Comparison of ENCODE assay signal across 15 cellular contexts in genomic region chr15:84681822-84682221, GRCh38. TPM values are rescaled to one million over a fixed set of nuclear protein-coding genes. Genes with fewer than 3 reads are reported as not detected.
DNase-seq lines count a peak whose midpoint lies in the region; FAIRE-seq lines count a peak whose summit lies in the region.
"Had no signal": no experiment of that assay in that cellular context is flagged by ENCODE, and none has a peak within 500 bp of the region (broad histone marks: within the 10 kb centered on the region; RNA-seq: fewer than 3 reads in every experiment).

No MANE protein-coding gene starts in this region.

- DNase-seq in KBM-7 (peak; percentile 78), kidney glomerular epithelial cell (lab: John Stamatoyannopoulos, UW) (peak; percentile 90), small intestine (no peak), HCEC 1CT (no peak), GM19240 (ENCODE audit: insufficient read length, low spot score) (no peak), NCI-H526 treated with DMSO at 0.1 percent for 48 hours (lab: John Stamatoyannopoulos, UW) (no peak)
- DNase-seq in activated T-helper 9 cell treated with anti-CD3 and anti-CD28 coated beads, Interleukin-2, amount 50 U/mL, for 16 hours (ENCODE audit: low read depth) = peak; percentile 40
- DNase-seq: COR-L47, endodermal cell, kidney, NCI-H2171, psoas muscle, Right ventricle myocardium superior had no signal

- H3K27me3 ChIP-seq in BLaER1 treated with 17β-estradiol and CSF1 and Interleukin-3, amounts not matched to agents 10 nM and 100 nM = no peaks in the 10 kb centered on the region
- no peaks in the 10 kb centered on the region for H3K27me3 ChIP-seq in small intestine (ENCODE audit: control insufficient read depth in 2 of 2, insufficient read depth in 2 of 2, low read length in 2 of 2)

- no peaks in the 10 kb centered on the region for H3K9me3 ChIP-seq in BLaER1 treated with 17β-estradiol and CSF1 and Interleukin-3, amounts not matched to agents 10 nM and 100 nM (replicated peaks in 1 of 11)
- H3K9me3 ChIP-seq in small intestine (ENCODE audit: control insufficient read depth, low read depth) = no peaks in the 10 kb centered on the region
- H3K9me3 ChIP-seq: psoas muscle had no signal

- H3K4me3 ChIP-seq in BLaER1 treated with 17β-estradiol and CSF1 and Interleukin-3, amounts not matched to agents 10 nM and 100 nM = 0 out of 20 replicates have a peak overlapping the region, but pooled peaks of 1 of the 10 experiments have one; percentile 3
- H3K4me3 ChIP-seq in small intestine (ENCODE audit: low read depth in 1 of 2, low read length in 2 of 2) = no peak overlapping the region
- H3K4me3 ChIP-seq: psoas muscle had no signal

- 90 to 95% (median 91%) methylated on average over 3 of the region's 3 CpGs for WGBS in small intestine, 3 donors

- H3K4me1 ChIP-seq in BLaER1 treated with 17β-estradiol and CSF1 and Interleukin-3, amounts not matched to agents 10 nM and 100 nM = peaks cover 0 to 59% (median 20%) of the 10 kb centered on the region in 10 experiments; a peak in 15 of 20 replicates
- H3K4me1 ChIP-seq in small intestine (ENCODE audit: control insufficient read depth in 2 of 2, insufficient read depth in 1 of 2, low read depth in 1 of 2, low read length in 1 of 2) = no peaks in the 10 kb centered on the region
- H3K4me1 ChIP-seq: psoas muscle had no signal

- no peak for FAIRE-seq in small intestine (lab: Jason Lieb, UNC)
- FAIRE-seq: H54, kidney had no signal

- in situ Hi-C loops in KBM-7 (cut with MboI; ENCODE audit: low pct_unique_long_range_greater_than_20kb, low sequenced_read_pairs) = no loop called here

- H3K27ac ChIP-seq in BLaER1 treated with 17β-estradiol and CSF1 and Interleukin-3, amounts not matched to agents 10 nM and 100 nM = peak overlapping the region in 5 of 11 experiments; percentile 6 to 69 (median 42); a peak in 6 of 22 replicates
- no peak overlapping the region for H3K27ac ChIP-seq in small intestine (ENCODE audit: low read depth in 1 of 2, low read length in 1 of 2)
- H3K27ac ChIP-seq: psoas muscle had no signal

- peaks cover 72 to 97% (median 92%) of the 10 kb centered on the region in 11 experiments for H3K36me3 ChIP-seq in BLaER1 treated with 17β-estradiol and CSF1 and Interleukin-3, amounts not matched to agents 10 nM and 100 nM
- peaks cover 5 to 6% of the 10 kb centered on the region in 2 donors for H3K36me3 ChIP-seq in small intestine (ENCODE audit: control insufficient read depth in 2 of 2, insufficient read depth in 2 of 2, low read length in 2 of 2)

- H4K20me1 ChIP-seq in BLaER1 treated with 17β-estradiol and CSF1 and Interleukin-3, amounts not matched to agents 10 nM and 100 nM = peaks cover 0 to 20% (median 0%) of the 10 kb centered on the region in 11 experiments; a peak in 4 of 22 replicates

- H3K4me2 ChIP-seq in BLaER1 treated with 17β-estradiol and CSF1 and Interleukin-3, amounts not matched to agents 10 nM and 100 nM = peak overlapping the region in 9 of 11 experiments; percentile 0 to 63 (median 48); a peak in 14 of 22 replicates

- H3K9ac ChIP-seq in BLaER1 treated with 17β-estradiol and CSF1 and Interleukin-3, amounts not matched to agents 10 nM and 100 nM = peak overlapping the region in 1 of 11 experiments; percentile 25; a peak in 1 of 22 replicates

RNA-seq across cellular contexts. Expression of gene NMB, which starts 23.8 kb away (rescaled TPM):
- 1 to 10 TPM; 1.8 to 7.7 (median 2.2) TPM for polyA plus RNA-seq in small intestine

RNA-seq across cellular contexts. Expression of gene WDR73, which starts 27.7 kb away (rescaled TPM):
- polyA plus RNA-seq in small intestine = 10 to 100 TPM in 1 of 3 donors, 1 to 10 TPM in 2; 6.3 to 13.8 (median 7.6) TPM

RNA-seq across cellular contexts. Expression of gene SEC11A, which starts 34.1 kb away (rescaled TPM):
- polyA plus RNA-seq in small intestine = 100 to 1,000 TPM; 110 to 149 (median 147) TPM

Comparison
In these comparisons a context has a peak if more than half of its experiments do, and no peak if none do; other contexts are left out.
1. DNase-seq: peak in KBM-7 (single experiment), activated T-helper 9 cell treated with anti-CD3 and anti-CD28 coated beads, Interleukin-2, amount 50 U/mL, for 16 hours (single experiment) and kidney glomerular epithelial cell (single experiment); none in small intestine (single experiment), HCEC 1CT (single experiment), GM19240 (single experiment) and NCI-H526 treated with DMSO at 0.1 percent for 48 hours (single experiment).